Comparison of ENCODE assay signal across 3 cellular contexts in genomic region chr2:68677837-68678236, GRCh38. TPM values are rescaled to one million over a fixed set of nuclear protein-coding genes. Genes with fewer than 3 reads are reported as not detected.
"Had no signal": no experiment of that assay in that cellular context is flagged by ENCODE, and none has a peak within 500 bp of the region (broad histone marks: within the 10 kb centered on the region; RNA-seq: fewer than 3 reads in every experiment).

No MANE protein-coding gene starts in this region.

RNA-seq across cellular contexts. Expression of gene PROKR1, which starts 34.5 kb away (rescaled TPM):
- total RNA-seq: H4, HFFc6 had no signal
- polyA plus RNA-seq: GM23248 had no signal

RNA-seq across cellular contexts. Expression of gene ARHGAP25, which starts 56.8 kb away (rescaled TPM):
- total RNA-seq: GM23248, HFFc6 had no signal
- polyA plus RNA-seq: GM23248 had no signal
